In the genomic region with DNA sequence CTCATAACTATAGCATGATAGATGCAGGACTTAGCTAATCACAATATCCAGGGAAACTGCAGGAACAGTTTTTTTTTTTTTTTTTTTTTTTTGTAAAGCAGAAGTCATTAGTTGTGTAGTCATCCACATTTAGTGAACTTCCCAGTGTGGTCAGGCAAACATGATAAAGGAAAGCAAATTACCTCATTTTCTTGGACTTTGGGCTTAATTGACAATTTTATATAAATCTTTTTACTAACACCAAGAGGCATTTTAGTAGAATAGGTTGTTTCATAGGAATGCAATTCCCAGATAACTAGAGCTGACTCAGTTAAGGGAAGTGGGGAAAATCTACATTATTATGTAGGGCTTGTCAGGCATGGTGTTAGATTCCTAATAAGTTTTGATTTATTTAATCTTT, we compare ENCODE assay signal across 31 cellular contexts.
"Had no signal": no experiment of that assay in that cellular context is flagged by ENCODE, and none has a peak within 500 bp of the region (broad histone marks: within the 10 kb centered on the region; RNA-seq: fewer than 3 reads in every experiment).

No MANE protein-coding gene starts in this region.

- DNase-seq: colonic mucosa; effector CD8-positive, alpha-beta T cell; endodermal cell; foreskin fibroblast; gastrocnemius medialis; head of caudate nucleus; mucosa of descending colon; naive B cell; right lobe of liver; small intestine; stimulated activated CD4-positive, alpha-beta T cell treated with anti-CD3 and anti-CD28 coated beads, Interleukin-12 subunit alpha, Interleukin-12 subunit beta, amount 100 ng/mL, for 4 hours; stimulated activated CD4-positive, alpha-beta T cell treated with anti-CD3 and anti-CD28 coated beads, Interleukin-1b, Interleukin-23, amount 100 ng/mL, for 48 hours; stimulated activated CD4-positive, alpha-beta T cell treated with anti-CD3 and anti-CD28 coated beads, Interleukin-4, amount 100 ng/mL, for 1 hour; stimulated activated CD8-positive, alpha-beta memory T cell treated with anti-CD3 and anti-CD28 coated beads, Interleukin-4, amount 100 ng/mL, for 48 hours; stimulated activated naive CD4-positive, alpha-beta T cell; stimulated activated naive CD8-positive, alpha-beta T cell treated with anti-CD3 and anti-CD28 coated beads, Interleukin-15, amount 100 ng/mL, for 72 hours; transverse colon; upper lobe of right lung; uterus had no signal

- H3K27ac Mint-ChIP-seq: dendritic cell treated with granulocyte-macrophage colony-stimulating factor and Interleukin-4, amounts not matched to agents 40 ng/mL and 50 ng/mL, for 4 days; endodermal cell; memory B cell; naive B cell; natural killer cell treated with Interleukin-12 subunit alpha and Interleukin-12 subunit beta and Interleukin-15 and Interleukin-18, amount 100 ng/mL, for 72 hours; stimulated activated naive CD8-positive, alpha-beta T cell treated with anti-CD3 and anti-CD28 coated beads, Interleukin-15, amount 100 ng/mL, for 72 hours had no signal

- H3K27me3 Mint-ChIP-seq: dendritic cell treated with granulocyte-macrophage colony-stimulating factor and Interleukin-4, amounts not matched to agents 40 ng/mL and 50 ng/mL, for 4 days; memory B cell; natural killer cell treated with Interleukin-12 subunit alpha and Interleukin-12 subunit beta and Interleukin-15 and Interleukin-18, amount 100 ng/mL, for 72 hours; stimulated activated naive CD8-positive, alpha-beta T cell treated with anti-CD3 and anti-CD28 coated beads, Interleukin-15, amount 100 ng/mL, for 72 hours had no signal

- H3K27ac ChIP-seq: colonic mucosa, epithelial cell of prostate, gastrocnemius medialis, neutrophil, prostate gland, right lobe of liver, suprapubic skin, transverse colon, upper lobe of right lung, uterus had no signal

- ATAC-seq: esophagus mucosa; gastrocnemius medialis; left lobe of liver; mucosa of descending colon; natural killer cell treated with Interleukin-12 subunit alpha and Interleukin-12 subunit beta and Interleukin-15 and Interleukin-18, amount 100 ng/mL, for 72 hours; right lobe of liver; stimulated activated naive CD8-positive, alpha-beta T cell treated with anti-CD3 and anti-CD28 coated beads, Interleukin-15, amount 100 ng/mL, for 72 hours; upper lobe of right lung had no signal

- H3K4me1 Mint-ChIP-seq: endodermal cell; memory B cell; naive B cell; neural crest cell; stimulated activated naive CD8-positive, alpha-beta T cell treated with anti-CD3 and anti-CD28 coated beads, Interleukin-15, amount 100 ng/mL, for 72 hours had no signal

- H3K4me1 ChIP-seq: colonic mucosa, gastrocnemius medialis, prostate gland, right lobe of liver, suprapubic skin, transverse colon, upper lobe of right lung, uterus had no signal

- H3K27me3 ChIP-seq: colonic mucosa, gastrocnemius medialis, neutrophil, right lobe of liver, suprapubic skin, transverse colon, upper lobe of right lung, uterus had no signal

- FAIRE-seq: keratinocyte, small intestine had no signal

- H3K4me3 ChIP-seq: colonic mucosa, gastrocnemius medialis, lung, mucosa of descending colon, prostate gland, right lobe of liver, suprapubic skin, transverse colon, upper lobe of right lung, uterus had no signal

- H3K36me3 Mint-ChIP-seq: memory B cell; naive B cell; natural killer cell treated with Interleukin-12 subunit alpha and Interleukin-12 subunit beta and Interleukin-15 and Interleukin-18, amount 100 ng/mL, for 72 hours had no signal

- H3K9me3 ChIP-seq: colonic mucosa, gastrocnemius medialis, mucosa of descending colon, neutrophil, prostate gland, right lobe of liver, suprapubic skin, transverse colon, upper lobe of right lung, uterus had no signal

- H3K36me3 ChIP-seq: colonic mucosa, gastrocnemius medialis, neutrophil, prostate gland, right lobe of liver, suprapubic skin, transverse colon, upper lobe of right lung, uterus had no signal

- H3K4me3 Mint-ChIP-seq: dendritic cell treated with granulocyte-macrophage colony-stimulating factor and Interleukin-4, amounts not matched to agents 40 ng/mL and 50 ng/mL, for 4 days; endodermal cell; memory B cell; naive B cell; natural killer cell treated with Interleukin-12 subunit alpha and Interleukin-12 subunit beta and Interleukin-15 and Interleukin-18, amount 100 ng/mL, for 72 hours; neural crest cell; stimulated activated naive CD8-positive, alpha-beta T cell treated with anti-CD3 and anti-CD28 coated beads, Interleukin-15, amount 100 ng/mL, for 72 hours had no signal
